Comparison of ENCODE assay signal across 8 cellular contexts in genomic region chr9:111525056-111525977, GRCh38. TPM values are rescaled to one million over a fixed set of nuclear protein-coding genes. Genes with fewer than 3 reads are reported as not detected.
DNase-seq lines count a peak whose midpoint lies in the region; ATAC-seq and TF ChIP-seq lines count a peak whose summit lies in the region.

Gene ZNF483, plus strand, starts transcription at chr9:111525179. Its CDS starts 2,217 bp downstream, at chr9:111527396.

- H3K27ac ChIP-seq in HUES6 (ENCODE audit: low read depth, low read length) = peak within 1 kb of the TSS; percentile 41; the same call in 1 of the 2 replicates
- H3K27ac ChIP-seq in SJCRH30 = peak within 1 kb of the TSS; percentile 13; the same call in 1 of the 2 replicates
- H3K27ac ChIP-seq in gastroesophageal sphincter = peak within 1 kb of the TSS; percentile 1 to 88 (median 74)

- H3K36me3 ChIP-seq in HUES6 (ENCODE audit: control insufficient read depth, insufficient read depth, low read length) (peaks cover 20% of the 10 kb centered on the region), SJCRH30 (peaks cover 17% of the 10 kb centered on the region), gastroesophageal sphincter (peaks cover 0 to 30% of the 10 kb centered on the region in 2 donors)

- peak within 1 kb of the TSS; percentile 85 for H3K9ac ChIP-seq in HUES6 (ENCODE audit: low read length)

- H3K27me3 Mint-ChIP-seq in activated naive CD4-positive, alpha-beta T cell treated with anti-CD3 and anti-CD28 coated beads, Interleukin-2, amount 50 U/mL, for 24 hours = no peaks in the 10 kb centered on the region
- H3K27me3 Mint-ChIP-seq in neural crest cell (ENCODE audit: low read depth) = no peaks in the 10 kb centered on the region

- no peak for TF ChIP-seq EP300 in gastroesophageal sphincter (IDR thresholded peaks at IDR 0.05)

- peaks cover 23% of the 10 kb centered on the region for H3K4me1 Mint-ChIP-seq in activated naive CD4-positive, alpha-beta T cell treated with anti-CD3 and anti-CD28 coated beads, Interleukin-2, amount 50 U/mL, for 24 hours
- peaks cover 36% of the 10 kb centered on the region for H3K4me1 Mint-ChIP-seq in neural crest cell

- peak; percentile 42 to 47 for TF ChIP-seq POLR2A in gastroesophageal sphincter (IDR thresholded peaks at IDR 0.05)

- TF ChIP-seq CTCF in gastroesophageal sphincter (IDR thresholded peaks at IDR 0.05) (no peak), neural crest cell (conservative IDR thresholded peaks at IDR 0.05) (no peak)

- peak within 1 kb of the TSS; percentile 42 for H3K27ac Mint-ChIP-seq in activated naive CD4-positive, alpha-beta T cell treated with anti-CD3 and anti-CD28 coated beads, Interleukin-2, amount 50 U/mL, for 24 hours
- peak within 1 kb of the TSS; percentile 12 for H3K27ac Mint-ChIP-seq in neural crest cell (ENCODE audit: unreplicated experiment)

- WGBS in gastroesophageal sphincter (ENCODE audit: low coverage in 1 of 2), 2 donors = 0% methylated on average over 1 to 12 of the region's 66 CpGs

- peak within 1 kb of the TSS; percentile 86 for H3K4me3 Mint-ChIP-seq in activated naive CD4-positive, alpha-beta T cell treated with anti-CD3 and anti-CD28 coated beads, Interleukin-2, amount 50 U/mL, for 24 hours
- peak within 1 kb of the TSS; percentile 97 for H3K4me3 Mint-ChIP-seq in neural crest cell

- no peaks in the 10 kb centered on the region for H3K9me3 Mint-ChIP-seq in activated naive CD4-positive, alpha-beta T cell treated with anti-CD3 and anti-CD28 coated beads, Interleukin-2, amount 50 U/mL, for 24 hours
- H3K9me3 Mint-ChIP-seq in neural crest cell = no peaks in the 10 kb centered on the region

- H3K4me3 ChIP-seq in HUES6 (ENCODE audit: low read depth, low read length) (peak within 1 kb of the TSS; percentile 78), SJCRH30 (peak within 1 kb of the TSS; percentile 75), gastroesophageal sphincter (peak within 1 kb of the TSS; percentile 61 to 93)

- DNase-seq in EH (ENCODE audit: low read depth) (peak; percentile 72), SJCRH30 (peak; percentile 89 to 94), neural crest cell (ENCODE audit: low read depth, low spot score) (peak; percentile 84)
- DNase-seq in stimulated activated naive CD4-positive, alpha-beta T cell (lab: John Stamatoyannopoulos, UW) = peak; percentile 51 to 74 (median 66)

- H3K36me3 Mint-ChIP-seq in activated naive CD4-positive, alpha-beta T cell treated with anti-CD3 and anti-CD28 coated beads, Interleukin-2, amount 50 U/mL, for 24 hours = peaks cover 13% of the 10 kb centered on the region
- H3K36me3 Mint-ChIP-seq in neural crest cell (ENCODE audit: low read depth) = peaks cover 9% of the 10 kb centered on the region

- H3K9me3 ChIP-seq in HUES6 (ENCODE audit: control insufficient read depth, insufficient read depth, low read depth, low read length) (no peaks in the 10 kb centered on the region), SJCRH30 (replicated peaks) (no peaks in the 10 kb centered on the region), gastroesophageal sphincter (no peaks in the 10 kb centered on the region)

- H3K4me1 ChIP-seq in HUES6 (ENCODE audit: control insufficient read depth, insufficient read depth, low read length) = peaks cover 38% of the 10 kb centered on the region
- no peaks in the 10 kb centered on the region for H3K4me1 ChIP-seq in SJCRH30
- H3K4me1 ChIP-seq in gastroesophageal sphincter = peaks cover 0 to 20% (median 0%) of the 10 kb centered on the region in 3 donors

- H3K27me3 ChIP-seq in HUES6 (ENCODE audit: control insufficient read depth, insufficient read depth, low read length) (no peaks in the 10 kb centered on the region), SJCRH30 (no peaks in the 10 kb centered on the region), gastroesophageal sphincter (no peaks in the 10 kb centered on the region)

- peak; percentile 86 for ATAC-seq in gastroesophageal sphincter
- ATAC-seq in HG02642 (IDR thresholded peaks at IDR 0.05; ENCODE audit: poor library complexity, unreplicated experiment) = no peak

RNA-seq across cellular contexts. Expression of gene ZNF483, which starts in this region (rescaled TPM):
- 16.9 and 19.1 TPM in 2 replicates for total RNA-seq in SJCRH30 (2014; rRNA removed; shearing (Covaris generic))
- total RNA-seq in gastroesophageal sphincter (10 to 100 TPM; 10.8 to 30.5 (median 21.4) TPM), neural crest cell (26.0 and 28.7 TPM in 2 replicates)

Comparison
In these comparisons a context has a peak if more than half of its experiments do, and no peak if none do; other contexts are left out.
1. H3K27ac ChIP-seq: peak in every context shown above with its lines; median percentile 74 in gastroesophageal sphincter; 41 in HUES6; 13 in SJCRH30.